1 cellular context compared by ENCODE assay signal in genomic region chr5:144484124-144484897, GRCh38.
TF ChIP-seq lines count a peak whose summit lies in the region.

No MANE protein-coding gene starts in this region.

TF ChIP-seq in IMR-90, 13 proteins besides CTCF, POLR2A, EP300 and RAD21 (continued from another document):
- no peak for TF ChIP-seq USF2 (IDR thresholded peaks at IDR 0.05; ENCODE audit: low read depth, low read length)
